Comparison of ENCODE assay signal across 28 cellular contexts in the genomic region with DNA sequence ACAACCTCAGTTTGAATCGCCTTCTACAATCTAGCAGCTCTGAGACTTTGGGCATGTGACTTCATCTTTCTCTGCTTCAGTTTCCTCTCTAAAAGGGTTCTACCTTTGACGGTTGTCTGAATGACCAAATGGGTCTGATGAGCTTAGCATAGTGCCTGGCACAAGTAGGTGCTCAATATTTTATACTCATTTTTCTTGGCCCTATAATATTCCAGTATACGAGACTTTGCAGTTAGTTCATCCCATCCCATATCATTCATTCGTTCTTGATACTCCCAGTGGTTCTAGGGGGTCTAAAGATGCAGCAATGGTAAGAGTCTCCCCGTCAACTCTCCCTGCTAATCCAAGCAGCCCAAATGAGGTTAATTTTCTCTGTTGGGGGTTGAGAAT.
"Had no signal": no experiment of that assay in that cellular context is flagged by ENCODE, and none has a peak within 500 bp of the region (broad histone marks: within the 10 kb centered on the region; RNA-seq: fewer than 3 reads in every experiment).

No MANE protein-coding gene starts in this region.

- H3K4me1 Mint-ChIP-seq: stimulated activated effector memory CD8-positive, alpha-beta T cell treated with anti-CD3 and anti-CD28 coated beads, Interleukin-12 subunit alpha, Interleukin-12 subunit beta, amount 100 ng/mL, for 72 hours had no signal

- H3K36me3 Mint-ChIP-seq: stimulated activated effector memory CD8-positive, alpha-beta T cell treated with anti-CD3 and anti-CD28 coated beads, Interleukin-12 subunit alpha, Interleukin-12 subunit beta, amount 100 ng/mL, for 72 hours; stimulated activated memory B cell treated with anti-CD40 and anti-IgM and Interleukin-4, amounts not matched to agents 10 μg/mL and 1 μg/mL and 100 μg/mL, for 72 hours; stimulated activated naive B cell treated with anti-CD40 and anti-IgM and Interleukin-4, amounts not matched to agents 10 μg/mL and 1 μg/mL and 100 μg/mL, for 72 hours; type B pancreatic cell had no signal

- H3K36me3 ChIP-seq: stomach, suprapubic skin, thoracic aorta, thyroid gland, tibial artery, tibial nerve, transverse colon, upper lobe of left lung, upper lobe of right lung, uterus, vagina had no signal

- H3K27me3 ChIP-seq: testis, thyroid gland, tibial nerve, upper lobe of left lung, upper lobe of right lung, uterus, vagina had no signal

- FAIRE-seq: urothelium cell line had no signal

- H3K4me3 Mint-ChIP-seq: stimulated activated effector memory CD8-positive, alpha-beta T cell treated with anti-CD3 and anti-CD28 coated beads, Interleukin-12 subunit alpha, Interleukin-12 subunit beta, amount 100 ng/mL, for 72 hours; stimulated activated memory B cell treated with anti-CD40 and anti-IgM and Interleukin-4, amounts not matched to agents 10 μg/mL and 1 μg/mL and 100 μg/mL, for 72 hours; stimulated activated naive B cell treated with anti-CD40 and anti-IgM and Interleukin-4, amounts not matched to agents 10 μg/mL and 1 μg/mL and 100 μg/mL, for 72 hours; stimulated activated naive CD8-positive, alpha-beta T cell treated with anti-CD3 and anti-CD28 coated beads, Interleukin-15, amount 100 ng/mL, for 72 hours; stimulated activated naive CD8-positive, alpha-beta T cell treated with anti-CD3 and anti-CD28 coated beads, Interleukin-15, Interleukin-2, amounts not matched to agents 100 ng/mL and 50 ng/mL, for 24 hours; type B pancreatic cell had no signal

- H3K27ac Mint-ChIP-seq: stimulated activated effector memory CD8-positive, alpha-beta T cell treated with anti-CD3 and anti-CD28 coated beads, Interleukin-12 subunit alpha, Interleukin-12 subunit beta, amount 100 ng/mL, for 72 hours; stimulated activated memory B cell treated with anti-CD40 and anti-IgM and Interleukin-4, amounts not matched to agents 10 μg/mL and 1 μg/mL and 100 μg/mL, for 72 hours; stimulated activated naive B cell treated with anti-CD40 and anti-IgM and Interleukin-4, amounts not matched to agents 10 μg/mL and 1 μg/mL and 100 μg/mL, for 72 hours; stimulated activated naive CD8-positive, alpha-beta T cell treated with anti-CD3 and anti-CD28 coated beads, Interleukin-15, Interleukin-2, amounts not matched to agents 100 ng/mL and 50 ng/mL, for 24 hours; type B pancreatic cell had no signal

- DNase-seq: stimulated activated CD4-positive, alpha-beta T cell treated with anti-CD3 and anti-CD28 coated beads, Interleukin-2, amount 100 ng/mL, for 48 hours; stimulated activated CD4-positive, alpha-beta T cell treated with anti-CD3 and anti-CD28 coated beads, Interleukin-4, amount 100 ng/mL, for 1 hour; stimulated activated CD4-positive, alpha-beta T cell treated with anti-CD3 and anti-CD28 coated beads, Interleukin-4, amount 100 ng/mL, for 24 hours; stimulated activated CD4-positive, alpha-beta T cell treated with anti-CD3 and anti-CD28 coated beads, Interleukin-4, amount 100 ng/mL, for 4 hours; stimulated activated CD8-positive, alpha-beta memory T cell treated with anti-CD3 and anti-CD28 coated beads, Interleukin-4, amount 100 ng/mL, for 48 hours; stimulated activated naive B cell treated with anti-CD40 and anti-IgM and Interleukin-4, amounts not matched to agents 10 μg/mL and 1 μg/mL and 100 μg/mL, for 72 hours; stimulated activated naive CD4-positive, alpha-beta T cell; stimulated activated naive CD4-positive, alpha-beta T cell treated with Interleukin-2 at 50 U/mL for 16 hours; stimulated activated naive CD8-positive, alpha-beta T cell treated with anti-CD3 and anti-CD28 coated beads, Interleukin-15, amount 100 ng/mL, for 72 hours; stimulated activated naive CD8-positive, alpha-beta T cell treated with anti-CD3 and anti-CD28 coated beads, Interleukin-15, Interleukin-2, amounts not matched to agents 100 U/mL and 50 U/mL, for 24 hours; stomach; testis; thyroid gland; tibial artery; transverse colon; trophoblast cell; upper lobe of right lung; uterus had no signal

- H3K27ac ChIP-seq: stomach, suprapubic skin, testis, thoracic aorta, thyroid gland, tibial artery, tibial nerve, transverse colon, upper lobe of left lung, upper lobe of right lung, uterus, vagina had no signal

- H3K4me3 ChIP-seq: stomach, suprapubic skin, testis, thoracic aorta, thyroid gland, tibial artery, tibial nerve, transverse colon, upper lobe of left lung, upper lobe of right lung, uterus, vagina had no signal

- H3K9me3 Mint-ChIP-seq: stimulated activated effector memory CD8-positive, alpha-beta T cell treated with anti-CD3 and anti-CD28 coated beads, Interleukin-12 subunit alpha, Interleukin-12 subunit beta, amount 100 ng/mL, for 72 hours; stimulated activated naive B cell treated with anti-CD40 and anti-IgM and Interleukin-4, amounts not matched to agents 10 μg/mL and 1 μg/mL and 100 μg/mL, for 72 hours; stimulated activated naive CD8-positive, alpha-beta T cell treated with anti-CD3 and anti-CD28 coated beads, Interleukin-15, amount 100 ng/mL, for 72 hours; stimulated activated naive CD8-positive, alpha-beta T cell treated with anti-CD3 and anti-CD28 coated beads, Interleukin-15, Interleukin-2, amounts not matched to agents 100 ng/mL and 50 ng/mL, for 24 hours; type B pancreatic cell had no signal

- ATAC-seq: stimulated activated effector memory CD8-positive, alpha-beta T cell treated with anti-CD3 and anti-CD28 coated beads, Interleukin-12 subunit alpha, Interleukin-12 subunit beta, amount 100 ng/mL, for 72 hours; stimulated activated memory B cell treated with anti-CD40 and anti-IgM and Interleukin-4, amounts not matched to agents 10 μg/mL and 1 μg/mL and 100 μg/mL, for 72 hours; stimulated activated naive B cell treated with anti-CD40 and anti-IgM and Interleukin-4, amounts not matched to agents 10 μg/mL and 1 μg/mL and 100 μg/mL, for 72 hours; stimulated activated naive CD8-positive, alpha-beta T cell treated with anti-CD3 and anti-CD28 coated beads, Interleukin-15, amount 100 ng/mL, for 72 hours; stimulated activated naive CD8-positive, alpha-beta T cell treated with anti-CD3 and anti-CD28 coated beads, Interleukin-15, Interleukin-2, amounts not matched to agents 100 U/mL and 50 U/mL, for 24 hours; upper lobe of right lung had no signal

- H3K9me3 ChIP-seq: stomach, suprapubic skin, testis, thoracic aorta, thyroid gland, transverse colon, upper lobe of left lung, upper lobe of right lung, uterus, vagina had no signal

- H3K4me1 ChIP-seq: uterus had no signal
